8 cellular contexts compared by ENCODE assay signal in genomic region chr17:81701288-81702071, GRCh38. TPM values are rescaled to one million over a fixed set of nuclear protein-coding genes. Genes with fewer than 3 reads are reported as not detected.
DNase-seq lines count a peak whose midpoint lies in the region; ATAC-seq, FAIRE-seq and TF ChIP-seq lines count a peak whose summit lies in the region.

No MANE protein-coding gene starts in this region.

- H3K27ac ChIP-seq in cardiac muscle cell (no peak overlapping the region), right atrium auricular region (peak overlapping the region in 1 of 2 donors; percentile 94), iPS-18a (ENCODE audit: low read length) (no peak overlapping the region), tibial artery (peak overlapping the region in 1 of 2 donors; percentile 93), pancreas (no peak overlapping the region)

- peak overlapping the region; percentile 97 for H3K4me3 Mint-ChIP-seq in T-helper 2 cell treated with Interferon-gamma antibody and Interleukin-4, amounts not matched to agents 5 μg/mL and 100 μg/mL, for 36 hours

- H3K9me3 Mint-ChIP-seq in T-helper 2 cell treated with Interferon-gamma antibody and Interleukin-4, amounts not matched to agents 5 μg/mL and 100 μg/mL, for 36 hours, result no peaks in the 10 kb centered on the region

- no peak for FAIRE-seq in pancreas (lab: Jason Lieb, UNC)

- H3K9me3 ChIP-seq in cardiac muscle cell (ENCODE audit: low read depth) (no peaks in the 10 kb centered on the region), right atrium auricular region (no peaks in the 10 kb centered on the region), iPS-18a (ENCODE audit: control insufficient read depth, low read depth, low read length) (no peaks in the 10 kb centered on the region), tibial artery (no peaks in the 10 kb centered on the region), pancreas (no peaks in the 10 kb centered on the region)

- TF ChIP-seq CTCF in cardiac muscle cell (IDR thresholded peaks at IDR 0.05; ENCODE audit: low read depth, low read length), result no peak
- TF ChIP-seq CTCF in right atrium auricular region (IDR thresholded peaks at IDR 0.05), result no peak
- TF ChIP-seq CTCF in tibial artery (IDR thresholded peaks at IDR 0.05), result no peak
- no peak for TF ChIP-seq CTCF in pancreas (IDR thresholded peaks at IDR 0.05)

- H3K36me3 Mint-ChIP-seq in T-helper 2 cell treated with Interferon-gamma antibody and Interleukin-4, amounts not matched to agents 5 μg/mL and 100 μg/mL, for 36 hours (ENCODE audit: low read depth), result peaks cover 53% of the 10 kb centered on the region

- intact Hi-C loops in tibial artery (cut with DNase I; ENCODE audit: low total_unique reads) (no loop called here), pancreas (cut with DNase I) (no loop called here)

- ATAC-seq in pancreas, result no peak

- H3K9ac ChIP-seq in iPS-18a (ENCODE audit: low read length), result peak overlapping the region; percentile 98

- H3K4me1 Mint-ChIP-seq in T-helper 2 cell treated with Interferon-gamma antibody and Interleukin-4, amounts not matched to agents 5 μg/mL and 100 μg/mL, for 36 hours (ENCODE audit: low read depth), result peaks cover 11% of the 10 kb centered on the region

- H3K36me3 ChIP-seq in cardiac muscle cell, result peaks cover 31% of the 10 kb centered on the region
- peaks cover 65% of the 10 kb centered on the region for H3K36me3 ChIP-seq in right atrium auricular region
- H3K36me3 ChIP-seq in iPS-18a (ENCODE audit: control insufficient read depth, low read depth, low read length), result peaks cover 49% of the 10 kb centered on the region
- H3K36me3 ChIP-seq in tibial artery, result peaks cover 21 to 69% (median 56%) of the 10 kb centered on the region in 3 donors
- peaks cover 0 to 15% (median 7%) of the 10 kb centered on the region in 3 donors for H3K36me3 ChIP-seq in pancreas

- H3K27me3 ChIP-seq in cardiac muscle cell (no peaks in the 10 kb centered on the region), right atrium auricular region (no peaks in the 10 kb centered on the region), iPS-18a (ENCODE audit: control insufficient read depth, insufficient read depth, low read length) (no peaks in the 10 kb centered on the region), tibial artery (no peaks in the 10 kb centered on the region), pancreas (no peaks in the 10 kb centered on the region)

- H3K27me3 Mint-ChIP-seq in T-helper 2 cell treated with Interferon-gamma antibody and Interleukin-4, amounts not matched to agents 5 μg/mL and 100 μg/mL, for 36 hours (ENCODE audit: low read depth), result no peaks in the 10 kb centered on the region

- WGBS in pancreas, 2 donors, result 54 to 56% methylated on average over 18 to 23 of the region's 23 CpGs

- H3K4me1 ChIP-seq in cardiac muscle cell (ENCODE audit: low read depth) (peaks cover 7% of the 10 kb centered on the region), right atrium auricular region (peaks cover 0 to 52% of the 10 kb centered on the region in 2 donors), iPS-18a (ENCODE audit: control insufficient read depth, low read depth, low read length) (peaks cover 5% of the 10 kb centered on the region), tibial artery (peaks cover 0 to 37% (median 28%) of the 10 kb centered on the region in 4 donors), pancreas (peaks cover 5 to 22% (median 5%) of the 10 kb centered on the region in 3 donors)

- H3K4me3 ChIP-seq in cardiac muscle cell (peak overlapping the region; percentile 54), right atrium auricular region (peak overlapping the region in 1 of 2 donors; percentile 81), iPS-18a (ENCODE audit: low read length) (peak overlapping the region; percentile 97), tibial artery (peak overlapping the region; percentile 71 to 82), pancreas (peak overlapping the region in 2 of 4 donors; percentile 94 to 98)

- peak overlapping the region; percentile 45 for H3K27ac Mint-ChIP-seq in T-helper 2 cell treated with Interferon-gamma antibody and Interleukin-4, amounts not matched to agents 5 μg/mL and 100 μg/mL, for 36 hours

- DNase-seq in cardiac muscle cell (ENCODE audit: low read depth in 1 of 2, low spot score in 1 of 2) (no peak), right atrium auricular region (ENCODE audit: low spot score) (no peak), tibial artery (no peak), OCI-M2 (lab: John Stamatoyannopoulos, UW; ENCODE audit: unreplicated experiment) (no peak), pancreas (no peak), NOMO-1 treated with DMSO at 0.1 percent for 48 hours (lab: John Stamatoyannopoulos, UW; ENCODE audit: unreplicated experiment) (no peak)
- no peak for DNase-seq in T-helper 2 cell treated with Interferon-gamma antibody and Interleukin-4, amounts not matched to agents 5 μg/mL and 100 μg/mL, for 36 hours (ENCODE audit: low spot score)

RNA-seq across cellular contexts. Expression of gene MRPL12, which starts 1.7 kb away (rescaled TPM):
- total RNA-seq in cardiac muscle cell (45.0 and 47.5 TPM in 2 replicates), right atrium auricular region (100 to 1,000 TPM in 1 of 2 donors, 10 to 100 TPM in 1; 87.9 to 127 TPM), pancreas (10 to 100 TPM; 18.1 to 46.6 (median 23.7) TPM)
- polyA plus RNA-seq in cardiac muscle cell (187 and 222 TPM in 2 replicates), pancreas (10 to 100 TPM; 48.8 to 98.7 TPM)

RNA-seq across cellular contexts. Expression of gene SLC25A10, which starts 10.6 kb away (rescaled TPM):
- total RNA-seq in cardiac muscle cell, result 29.3 and 38.5 TPM in 2 replicates
- 34.9 and 52.2 TPM in 2 replicates for polyA plus RNA-seq in cardiac muscle cell
- 10 to 100 TPM in 1 of 2 donors, 1 to 10 TPM in 1; 6.6 to 18.2 TPM for total RNA-seq in right atrium auricular region
- total RNA-seq in pancreas, result 10 to 100 TPM; 12.0 to 40.1 (median 17.3) TPM
- 10 to 100 TPM; 34.6 to 55.8 TPM for polyA plus RNA-seq in pancreas

RNA-seq across cellular contexts. Expression of gene HGS, which starts 17.7 kb away (rescaled TPM):
- 86.1 and 107 TPM in 2 replicates for total RNA-seq in cardiac muscle cell
- polyA plus RNA-seq in cardiac muscle cell, result 108 and 109 TPM in 2 replicates
- total RNA-seq in right atrium auricular region, result 10 to 100 TPM; 33.7 to 59.5 TPM
- 10 to 100 TPM; 39.3 to 56.6 (median 43.0) TPM for total RNA-seq in pancreas
- 100 to 1,000 TPM; 135 to 174 TPM for polyA plus RNA-seq in pancreas

RNA-seq across cellular contexts. Expression of gene ARL16, which starts 17.9 kb away (rescaled TPM):
- total RNA-seq in cardiac muscle cell (44.3 and 58.3 TPM in 2 replicates), right atrium auricular region (10 to 100 TPM; 20.3 to 22.2 TPM), pancreas (10 to 100 TPM; 10.5 to 18.3 (median 13.1) TPM)
- polyA plus RNA-seq in cardiac muscle cell (92.0 and 109 TPM in 2 replicates), pancreas (100 to 1,000 TPM; 102 to 119 TPM)

RNA-seq across cellular contexts. Expression of gene CCDC137, which starts 34.9 kb away (rescaled TPM):
- 16.9 and 20.1 TPM in 2 replicates for total RNA-seq in cardiac muscle cell
- polyA plus RNA-seq in cardiac muscle cell, result 23.2 and 23.4 TPM in 2 replicates
- 1 to 10 TPM; 3.8 to 5.1 TPM for total RNA-seq in right atrium auricular region
- total RNA-seq in pancreas, result 10 to 100 TPM in 1 of 6 donors, 1 to 10 TPM in 5; 2.9 to 11.0 (median 5.6) TPM
- polyA plus RNA-seq in pancreas, result 10 to 100 TPM; 12.5 to 50.4 TPM
